In genomic region chr19:17305211-17305516, GRCh38 we compare ENCODE assay signal across 8 cellular contexts. TPM values are rescaled to one million over a fixed set of nuclear protein-coding genes. Genes with fewer than 3 reads are reported as not detected.
DNase-seq lines count a peak whose midpoint lies in the region; ATAC-seq and TF ChIP-seq lines count a peak whose summit lies in the region.

No MANE protein-coding gene starts in this region.

- peaks cover 14% of the 10 kb centered on the region for H3K79me2 ChIP-seq in Karpas-422 (ENCODE audit: low read length)

- no peaks in the 10 kb centered on the region for H3K27me3 ChIP-seq in GM06990 (replicated peaks; ENCODE audit: control insufficient read depth, insufficient read depth, low read length)
- H3K27me3 ChIP-seq in SJSA1 (replicated peaks), result no peaks in the 10 kb centered on the region
- H3K27me3 ChIP-seq in esophagus squamous epithelium, result no peaks in the 10 kb centered on the region
- no peaks in the 10 kb centered on the region for H3K27me3 ChIP-seq in psoas muscle (ENCODE audit: insufficient read depth in 3 of 3, low read length in 2 of 3)
- no peaks in the 10 kb centered on the region for H3K27me3 ChIP-seq in Karpas-422 (ENCODE audit: low read length)

- no peak overlapping the region for H2AFZ ChIP-seq in Karpas-422 (ENCODE audit: low read length)

- ATAC-seq in psoas muscle (no peak), GM18867 (IDR thresholded peaks at IDR 0.05; ENCODE audit: unreplicated experiment) (no peak)

- no peak overlapping the region for H3K4me2 ChIP-seq in Karpas-422 (ENCODE audit: low read depth, low read length, poor library complexity, severe bottlenecking)

- no peak for TF ChIP-seq POLR2A in esophagus squamous epithelium (IDR thresholded peaks at IDR 0.05)

- WGBS in esophagus squamous epithelium, 2 donors, result 0% methylated on average over 1 of the region's 7 CpGs
- WGBS in psoas muscle, 3 donors, result 1 to 2% (median 1%) methylated on average over 7 of the region's 7 CpGs

- TF ChIP-seq CTCF in GM06990 (IDR thresholded peaks at IDR 0.05; ENCODE audit: insufficient read depth, low read length, poor library complexity, severe bottlenecking), result no peak
- no peak for TF ChIP-seq CTCF in esophagus squamous epithelium (IDR thresholded peaks at IDR 0.05)
- TF ChIP-seq CTCF in psoas muscle (IDR thresholded peaks at IDR 0.05), result no peak

- H3K9me3 ChIP-seq in SJSA1 (replicated peaks), result no peaks in the 10 kb centered on the region
- no peaks in the 10 kb centered on the region for H3K9me3 ChIP-seq in esophagus squamous epithelium
- no peaks in the 10 kb centered on the region for H3K9me3 ChIP-seq in psoas muscle
- H3K9me3 ChIP-seq in Karpas-422 (ENCODE audit: low read length), result no peaks in the 10 kb centered on the region

- peaks cover 13% of the 10 kb centered on the region; the same call in 1 of the 2 replicates for H4K20me1 ChIP-seq in Karpas-422 (ENCODE audit: insufficient read depth, low read depth, low read length)

- H3K4me3 ChIP-seq in GM06990 (replicated peaks; ENCODE audit: low read depth, low read length) (peak overlapping the region; percentile 82), SJSA1 (peak overlapping the region; percentile 58; the same call in 1 of the 2 replicates), esophagus squamous epithelium (peak overlapping the region; percentile 46 to 75 (median 66)), psoas muscle (peak overlapping the region; percentile 79), Karpas-422 (ENCODE audit: low read length) (no peak overlapping the region)

- intact Hi-C loops in esophagus squamous epithelium (cut with DNase I), result no loop called here
- intact Hi-C loops in psoas muscle (cut with DNase I), result no loop called here

- H3K4me1 ChIP-seq in SJSA1 (replicated peaks) (peaks cover 13% of the 10 kb centered on the region), esophagus squamous epithelium (peaks cover 26 to 79% (median 43%) of the 10 kb centered on the region in 3 donors), psoas muscle (peaks cover 33% of the 10 kb centered on the region), Karpas-422 (ENCODE audit: low read length) (peaks cover 25% of the 10 kb centered on the region)

- no peak overlapping the region for H3K9ac ChIP-seq in Karpas-422 (ENCODE audit: low read length)

- peaks cover 2% of the 10 kb centered on the region; the same call in 1 of the 2 replicates for H3K36me3 ChIP-seq in GM06990 (ENCODE audit: control insufficient read depth, insufficient read depth, low read length)
- peaks cover 6% of the 10 kb centered on the region; the same call in 1 of the 2 replicates for H3K36me3 ChIP-seq in SJSA1
- peaks cover 0 to 13% (median 0%) of the 10 kb centered on the region in 3 donors for H3K36me3 ChIP-seq in esophagus squamous epithelium
- H3K36me3 ChIP-seq in psoas muscle (ENCODE audit: insufficient read depth in 1 of 2, low read depth in 1 of 2), result peaks cover 0 to 7% of the 10 kb centered on the region in 2 donors
- no peaks in the 10 kb centered on the region for H3K36me3 ChIP-seq in Karpas-422 (ENCODE audit: insufficient read depth, low read length)

- no peaks in the 10 kb centered on the region for H3K9me2 ChIP-seq in Karpas-422 (replicated peaks; ENCODE audit: insufficient read depth, low read length)

- DNase-seq in GM06990 (ENCODE audit: extremely low read depth, insufficient read length) (no peak), SJSA1 (ENCODE audit: low read depth in 1 of 2, low spot score in 2 of 2) (no peak), esophagus squamous epithelium (lab: John Stamatoyannopoulos, UW) (no peak), psoas muscle (no peak), NCI-H1417 treated with DMSO at 0.1 percent for 48 hours (lab: John Stamatoyannopoulos, UW) (no peak), Karpas-422 (no peak), HK-2 (ENCODE audit: unreplicated experiment) (no peak)

- H3K27ac ChIP-seq in SJSA1, result no peak overlapping the region
- peak overlapping the region; percentile 84 to 94 (median 90) for H3K27ac ChIP-seq in esophagus squamous epithelium
- peak overlapping the region; percentile 88 for H3K27ac ChIP-seq in psoas muscle
- H3K27ac ChIP-seq in Karpas-422 (ENCODE audit: low read length), result no peak overlapping the region

RNA-seq across cellular contexts. Expression of gene MRPL34, which starts 0.5 kb away (rescaled TPM):
- 35.1 and 69.4 TPM in 2 replicates for total RNA-seq in SJSA1 (2014; rRNA removed; shearing (Covaris generic))
- 10 to 100 TPM; 91.1 to 97.2 (median 92.8) TPM for total RNA-seq in esophagus squamous epithelium
- 100 to 1,000 TPM; 105 to 217 (median 139) TPM for total RNA-seq in psoas muscle
- polyA plus RNA-seq in psoas muscle, result 100 to 1,000 TPM; 330 to 558 (median 365) TPM
- total RNA-seq in Karpas-422 (2014; rRNA removed; shearing (Covaris generic); ENCODE audit: low replicate concordance), result 34.0 and 68.6 TPM in 2 replicates

RNA-seq across cellular contexts. Expression of gene ABHD8, which starts 1.9 kb away (rescaled TPM):
- 2.3 and 5.2 TPM in 2 replicates for total RNA-seq in SJSA1 (2014; rRNA removed; shearing (Covaris generic))
- total RNA-seq in esophagus squamous epithelium (1 to 10 TPM; 2.0 to 8.4 (median 5.2) TPM), psoas muscle (10 to 100 TPM in 1 of 4 donors, 1 to 10 TPM in 3; 6.1 to 17.9 (median 7.6) TPM)
- 10 to 100 TPM; 12.3 to 26.8 (median 15.0) TPM for polyA plus RNA-seq in psoas muscle
- total RNA-seq in Karpas-422 (2014; rRNA removed; shearing (Covaris generic); ENCODE audit: low replicate concordance), result 0.37 and 2.0 TPM in 2 replicates

RNA-seq across cellular contexts. Expression of gene DDA1, which starts 4.2 kb away (rescaled TPM):
- total RNA-seq in SJSA1 (2014; rRNA removed; shearing (Covaris generic)), result 74.7 and 107 TPM in 2 replicates
- 10 to 100 TPM; 16.4 to 29.0 (median 22.7) TPM for total RNA-seq in esophagus squamous epithelium
- total RNA-seq in psoas muscle, result 10 to 100 TPM; 21.5 to 35.4 (median 27.9) TPM
- 10 to 100 TPM; 47.2 to 90.4 (median 75.0) TPM for polyA plus RNA-seq in psoas muscle
- 24.4 and 33.0 TPM in 2 replicates for total RNA-seq in Karpas-422 (2014; rRNA removed; shearing (Covaris generic); ENCODE audit: low replicate concordance)

RNA-seq across cellular contexts. Expression of gene ANKLE1, which starts 23.5 kb away (rescaled TPM):
- 0.16 TPM in 1 of 2 replicates, not detected in the other for total RNA-seq in SJSA1 (2014; rRNA removed; shearing (Covaris generic))
- total RNA-seq in esophagus squamous epithelium, result under 1 TPM in 3 of 4 donors, not detected in 1; 0.12 to 0.57 (median 0.22) TPM
- total RNA-seq in psoas muscle, result under 1 TPM in 2 of 4 donors, not detected in 2; 0.13 to 0.26 TPM
- under 1 TPM; 0.07 to 0.20 (median 0.10) TPM for polyA plus RNA-seq in psoas muscle
- total RNA-seq in Karpas-422 (2014; rRNA removed; shearing (Covaris generic); ENCODE audit: low replicate concordance), result 19.6 and 29.4 TPM in 2 replicates

RNA-seq across cellular contexts. Expression of gene ANO8, which starts 29.5 kb away (rescaled TPM):
- total RNA-seq in SJSA1 (2014; rRNA removed; shearing (Covaris generic)), result 2.9 and 5.3 TPM in 2 replicates
- total RNA-seq in esophagus squamous epithelium (10 to 100 TPM in 1 of 4 donors, 1 to 10 TPM in 3; 3.8 to 19.1 (median 6.5) TPM), psoas muscle (10 to 100 TPM; 11.8 to 14.3 (median 12.9) TPM)
- 10 to 100 TPM in 1 of 3 donors, 1 to 10 TPM in 2; 1.5 to 13.0 (median 4.3) TPM for polyA plus RNA-seq in psoas muscle
- 0.82 and 2.3 TPM in 2 replicates for total RNA-seq in Karpas-422 (2014; rRNA removed; shearing (Covaris generic); ENCODE audit: low replicate concordance)

Comparison
In these comparisons a context has a peak if more than half of its experiments do, and no peak if none do; other contexts are left out.
1. H3K27ac ChIP-seq: peak in esophagus squamous epithelium (4 of 4) and psoas muscle (single experiment); none in SJSA1 (single experiment) and Karpas-422 (single experiment).